ENCODE assay signal across 1 cellular context in the genomic region with DNA sequence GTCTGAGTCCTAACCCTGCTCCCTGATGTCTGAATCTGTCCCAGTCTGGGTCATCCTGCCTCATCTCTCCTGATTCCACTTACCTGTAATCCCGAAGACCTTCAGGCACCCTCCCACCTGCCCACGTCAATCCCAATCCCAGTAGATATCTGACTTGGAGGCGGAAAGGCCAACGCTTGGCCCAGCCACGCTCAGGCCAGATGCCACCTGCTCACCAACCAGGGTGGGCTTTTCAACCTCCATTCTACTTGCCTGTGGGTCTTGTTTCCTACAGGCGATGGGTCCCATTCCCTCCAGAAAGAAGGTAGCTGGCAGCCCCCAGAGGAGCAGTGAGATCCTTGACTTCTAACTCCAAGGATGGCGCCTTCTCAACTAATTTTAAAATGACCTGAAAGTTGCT.
TF ChIP-seq lines count a peak whose summit lies in the region.

No MANE protein-coding gene starts in this region.

TF ChIP-seq in HEK293T, 16 proteins besides CTCF, POLR2A, EP300 and RAD21 (continued from another document):
- TF ChIP-seq L3MBTL2 (conservative IDR thresholded peaks at IDR 0.05) (no peak), SUZ12 (IDR thresholded peaks at IDR 0.05) (no peak), ZNF384 (IDR thresholded peaks at IDR 0.05) (no peak), CTBP1 (IDR thresholded peaks at IDR 0.05; ENCODE audit: borderline replicate concordance) (no peak), PKNOX1 (IDR thresholded peaks at IDR 0.05) (no peak), NFRKB (IDR thresholded peaks at IDR 0.05) (no peak), ARNT (IDR thresholded peaks at IDR 0.05) (no peak), BHLHE40 (IDR thresholded peaks at IDR 0.05; ENCODE audit: borderline replicate concordance) (no peak), HDGF (IDR thresholded peaks at IDR 0.05; ENCODE audit: borderline replicate concordance) (no peak)
